8 cellular contexts compared by ENCODE assay signal in the genomic region with DNA sequence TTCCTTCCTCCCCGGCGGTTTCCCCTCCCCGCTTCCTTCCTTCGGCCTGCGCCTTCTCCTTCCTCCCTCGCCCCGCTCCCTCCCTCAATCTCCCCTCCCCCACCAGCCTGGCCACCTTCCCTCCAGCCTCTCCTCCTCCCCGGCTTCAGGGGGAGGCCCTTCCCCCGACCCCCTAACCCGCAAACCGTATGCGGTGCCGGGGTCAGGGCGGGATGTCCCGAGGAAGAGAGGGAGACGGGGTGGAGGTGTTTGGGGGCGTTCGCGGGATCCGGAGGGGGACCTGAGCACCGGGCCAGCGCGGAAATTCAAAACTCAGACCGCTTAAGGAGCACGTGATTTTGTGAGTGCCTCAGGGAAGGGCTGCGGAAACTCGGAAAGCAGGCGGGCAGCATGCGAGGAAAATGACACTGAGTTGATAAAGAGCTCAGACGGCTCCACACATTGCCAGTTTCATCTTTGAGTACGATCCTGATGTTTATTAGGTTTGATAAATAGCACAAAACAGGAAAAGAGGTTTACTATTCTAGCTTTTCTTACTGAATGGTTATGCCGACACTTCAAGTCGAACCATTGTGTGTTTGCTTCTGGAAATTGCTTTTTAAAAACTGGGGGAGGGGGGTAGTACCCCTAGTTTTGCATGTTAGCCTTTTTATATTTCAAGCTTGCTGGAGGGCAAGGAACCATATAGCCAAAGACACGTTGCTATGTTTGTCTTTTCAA. TPM values are rescaled to one million over a fixed set of nuclear protein-coding genes. Genes with fewer than 3 reads are reported as not detected.
DNase-seq lines count a peak whose midpoint lies in the region; ATAC-seq and TF ChIP-seq lines count a peak whose summit lies in the region.

No MANE protein-coding gene starts in this region.

- H3K4me2 ChIP-seq in mesendoderm (ENCODE audit: low read length) = peak overlapping the region; percentile 92

- H3K4me1 ChIP-seq in mesendoderm (ENCODE audit: control insufficient read depth, low read depth, low read length) = peaks cover 14% of the 10 kb centered on the region

- intact Hi-C loops in dorsolateral prefrontal cortex (cut with DNase I) = loop anchor here (2.0 to 10.0 kb wide), 5 partner anchors 34 to 706 kb away; a partner anchor contains a TSS

- peak overlapping the region; percentile 82 for H3K4ac ChIP-seq in mesendoderm (ENCODE audit: low read depth, low read length)

- H3K27me3 Mint-ChIP-seq in WTC11 (ENCODE audit: low read depth) = peaks cover 37% of the 10 kb centered on the region

- peak overlapping the region; percentile 77 for H3K4me3 Mint-ChIP-seq in WTC11

- H4K5ac ChIP-seq in mesendoderm (ENCODE audit: low read length) = no peak overlapping the region

- H3K79me1 ChIP-seq in mesendoderm (ENCODE audit: low read length) = no peaks in the 10 kb centered on the region

- WGBS in mesendoderm (ENCODE audit: extremely low coverage, insufficient coverage, low lambda C conversion rate) = no CpG with 5 or more reads among the region's 34 CpGs

- H3K79me2 ChIP-seq in mesendoderm (ENCODE audit: control insufficient read depth, insufficient read depth, low read length) = peaks cover 2% of the 10 kb centered on the region

- peak overlapping the region; percentile 92 for H3K27ac Mint-ChIP-seq in WTC11

- H3K4me3 ChIP-seq in dorsolateral prefrontal cortex (peak overlapping the region; percentile 62 to 92 (median 83)), mesendoderm (ENCODE audit: low read length) (peak overlapping the region; percentile 62)

- no peaks in the 10 kb centered on the region for H3K36me3 Mint-ChIP-seq in WTC11

- peak overlapping the region; percentile 90 for H3K9ac ChIP-seq in mesendoderm (ENCODE audit: low read length)

- peak overlapping the region; percentile 93 for H3K56ac ChIP-seq in mesendoderm (ENCODE audit: low read length)

- H2BK15ac ChIP-seq in mesendoderm (replicated peaks; ENCODE audit: low read depth) = peak overlapping the region; percentile 2

- TF ChIP-seq CTCF in WTC11 (IDR thresholded peaks at IDR 0.05) (no peak), dorsolateral prefrontal cortex (IDR thresholded peaks at IDR 0.05 in 54 of 56, conservative IDR thresholded peaks at IDR 0.05 in 2 of 56; ENCODE audit: low read depth in 1 of 56, partially characterized antibody in 56 of 56) (no peak)

- H2AK5ac ChIP-seq in mesendoderm (ENCODE audit: low read length) = no peak overlapping the region

- peaks cover 44% of the 10 kb centered on the region for H3K4me1 Mint-ChIP-seq in WTC11

- no peak overlapping the region for H4K8ac ChIP-seq in mesendoderm (ENCODE audit: low read depth, low read length)

- DNase-seq in NK-92 treated with Interleukin-12 subunit alpha and Interleukin-12 subunit beta, amount 100 ng/mL, for 24 hours (lab: John Stamatoyannopoulos, UW) = peak; percentile 77
- DNase-seq in NK-92 (lab: John Stamatoyannopoulos, UW; ENCODE audit: unreplicated experiment) (no peak), NCI-H146 (lab: John Stamatoyannopoulos, UW) (peak; percentile 31), WTC11 (ENCODE audit: low spot score) (peak; percentile 83), dorsolateral prefrontal cortex (peak in 3 of 10 donors; percentile 45 to 52 (median 50)), mesendoderm (peak; percentile 96)

- H3K27me3 ChIP-seq in dorsolateral prefrontal cortex = no peaks in the 10 kb centered on the region
- peaks cover 17% of the 10 kb centered on the region for H3K27me3 ChIP-seq in mesendoderm (ENCODE audit: insufficient read depth, low read length, poor library complexity)

- CTCF ChIA-PET in WTC11 (lab: Charles Lee) = interaction anchor here (1.0 to 2.0 kb wide), 2 partner anchors 40 to 225 kb away, joined by 3 to 8 read pairs; no protein-coding TSS in a partner anchor

- H3K23ac ChIP-seq in mesendoderm (ENCODE audit: low read length) = no peak overlapping the region

- ATAC-seq in WTC11 (no peak), HG02981 (IDR thresholded peaks at IDR 0.05; ENCODE audit: unreplicated experiment) (no peak)

- H3K27ac ChIP-seq in dorsolateral prefrontal cortex (peak overlapping the region in 57 of 59 donors; percentile 8 to 98 (median 95)), mesendoderm (ENCODE audit: low read depth, low read length) (peak overlapping the region; percentile 99), temporal lobe (ENCODE audit: low read depth, low read length) (peak overlapping the region; percentile 69)

- H3K9me3 Mint-ChIP-seq in WTC11 = no peaks in the 10 kb centered on the region

- POLR2A ChIA-PET in WTC11 (lab: Charles Lee) = interaction anchor here (0.6 to 1.0 kb wide), 3 partner anchors 194 to 364 kb away, joined by 3 to 7 read pairs (median 3); a partner anchor contains a TSS

- H3K18ac ChIP-seq in mesendoderm (ENCODE audit: low read length) = peak overlapping the region; percentile 68

- H2BK5ac ChIP-seq in mesendoderm (ENCODE audit: low read length) = peak overlapping the region; percentile 89

- H3K36me3 ChIP-seq in mesendoderm (ENCODE audit: control insufficient read depth, insufficient read depth, low read length) = no peaks in the 10 kb centered on the region

- peak overlapping the region; percentile 62 for H2BK120ac ChIP-seq in mesendoderm (ENCODE audit: low read depth, low read length)

TF ChIP-seq in WTC11, 78 proteins besides CTCF, POLR2A, EP300 and RAD21 (continues in another document):
- TF ChIP-seq ZNF396 (CRISPR knock-in tag; IDR thresholded peaks at IDR 0.05; ENCODE audit: borderline replicate concordance) (no peak), JUN (CRISPR knock-in tag; IDR thresholded peaks at IDR 0.05) (no peak), GABPB1 (CRISPR knock-in tag; IDR thresholded peaks at IDR 0.05) (0 out of 2 replicates have a peak, but pooled peaks have one; percentile 33), ETV6 (CRISPR knock-in tag; IDR thresholded peaks at IDR 0.05) (peak; percentile 31), MYBL2 (CRISPR knock-in tag; IDR thresholded peaks at IDR 0.05) (no peak)
- TF ChIP-seq, protein P1, sequence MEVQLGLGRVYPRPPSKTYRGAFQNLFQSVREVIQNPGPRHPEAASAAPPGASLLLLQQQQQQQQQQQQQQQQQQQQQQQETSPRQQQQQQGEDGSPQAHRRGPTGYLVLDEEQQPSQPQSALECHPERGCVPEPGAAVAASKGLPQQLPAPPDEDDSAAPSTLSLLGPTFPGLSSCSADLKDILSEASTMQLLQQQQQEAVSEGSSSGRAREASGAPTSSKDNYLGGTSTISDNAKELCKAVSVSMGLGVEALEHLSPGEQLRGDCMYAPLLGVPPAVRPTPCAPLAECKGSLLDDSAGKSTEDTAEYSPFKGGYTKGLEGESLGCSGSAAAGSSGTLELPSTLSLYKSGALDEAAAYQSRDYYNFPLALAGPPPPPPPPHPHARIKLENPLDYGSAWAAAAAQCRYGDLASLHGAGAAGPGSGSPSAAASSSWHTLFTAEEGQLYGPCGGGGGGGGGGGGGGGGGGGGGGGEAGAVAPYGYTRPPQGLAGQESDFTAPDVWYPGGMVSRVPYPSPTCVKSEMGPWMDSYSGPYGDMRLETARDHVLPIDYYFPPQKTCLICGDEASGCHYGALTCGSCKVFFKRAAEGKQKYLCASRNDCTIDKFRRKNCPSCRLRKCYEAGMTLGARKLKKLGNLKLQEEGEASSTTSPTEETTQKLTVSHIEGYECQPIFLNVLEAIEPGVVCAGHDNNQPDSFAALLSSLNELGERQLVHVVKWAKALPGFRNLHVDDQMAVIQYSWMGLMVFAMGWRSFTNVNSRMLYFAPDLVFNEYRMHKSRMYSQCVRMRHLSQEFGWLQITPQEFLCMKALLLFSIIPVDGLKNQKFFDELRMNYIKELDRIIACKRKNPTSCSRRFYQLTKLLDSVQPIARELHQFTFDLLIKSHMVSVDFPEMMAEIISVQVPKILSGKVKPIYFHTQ (CRISPR knock-in tag; IDR thresholded peaks at IDR 0.05) = no peak; the same call in 1 of the 2 replicates
- TF ChIP-seq, protein P2, sequence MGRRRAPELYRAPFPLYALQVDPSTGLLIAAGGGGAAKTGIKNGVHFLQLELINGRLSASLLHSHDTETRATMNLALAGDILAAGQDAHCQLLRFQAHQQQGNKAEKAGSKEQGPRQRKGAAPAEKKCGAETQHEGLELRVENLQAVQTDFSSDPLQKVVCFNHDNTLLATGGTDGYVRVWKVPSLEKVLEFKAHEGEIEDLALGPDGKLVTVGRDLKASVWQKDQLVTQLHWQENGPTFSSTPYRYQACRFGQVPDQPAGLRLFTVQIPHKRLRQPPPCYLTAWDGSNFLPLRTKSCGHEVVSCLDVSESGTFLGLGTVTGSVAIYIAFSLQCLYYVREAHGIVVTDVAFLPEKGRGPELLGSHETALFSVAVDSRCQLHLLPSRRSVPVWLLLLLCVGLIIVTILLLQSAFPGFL (CRISPR knock-in tag; IDR thresholded peaks at IDR 0.05; ENCODE audit: borderline replicate concordance) = no peak
- TF ChIP-seq, protein P3, sequence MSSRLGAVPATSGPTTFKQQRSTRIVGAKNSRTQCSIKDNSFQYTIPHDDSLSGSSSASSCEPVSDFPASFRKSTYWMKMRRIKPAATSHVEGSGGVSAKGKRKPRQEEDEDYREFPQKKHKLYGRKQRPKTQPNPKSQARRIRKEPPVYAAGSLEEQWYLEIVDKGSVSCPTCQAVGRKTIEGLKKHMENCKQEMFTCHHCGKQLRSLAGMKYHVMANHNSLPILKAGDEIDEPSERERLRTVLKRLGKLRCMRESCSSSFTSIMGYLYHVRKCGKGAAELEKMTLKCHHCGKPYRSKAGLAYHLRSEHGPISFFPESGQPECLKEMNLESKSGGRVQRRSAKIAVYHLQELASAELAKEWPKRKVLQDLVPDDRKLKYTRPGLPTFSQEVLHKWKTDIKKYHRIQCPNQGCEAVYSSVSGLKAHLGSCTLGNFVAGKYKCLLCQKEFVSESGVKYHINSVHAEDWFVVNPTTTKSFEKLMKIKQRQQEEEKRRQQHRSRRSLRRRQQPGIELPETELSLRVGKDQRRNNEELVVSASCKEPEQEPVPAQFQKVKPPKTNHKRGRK (CRISPR knock-in tag; IDR thresholded peaks at IDR 0.05; ENCODE audit: borderline replicate concordance) = no peak

RNA-seq across cellular contexts. Expression of a gene that starts 5.4 kb away (rescaled TPM):
- 27.9 to 38.0 TPM (median 30.9 TPM) in 3 replicates for total RNA-seq in WTC11 (2021)
- total RNA-seq in dorsolateral prefrontal cortex = 100 to 1,000 TPM in 1 of 120 experiments, 10 to 100 TPM in 119; 17.9 to 104 (median 46.0) TPM
- polyA plus RNA-seq in mesendoderm (2013, experiment 1 of 2) = 11.7 TPM
- polyA plus RNA-seq in mesendoderm (2013, experiment 2 of 2) = 11.3 TPM
- 6.6 TPM for total RNA-seq in temporal lobe
